In genomic region chr2:138137949-138138348, GRCh38 we compare ENCODE assay signal across 17 cellular contexts.
A peak's percentile ranks its signal among the peaks of the same experiment; 100 is the strongest.
DNase-seq lines count a peak whose midpoint lies in the region; ATAC-seq, FAIRE-seq and TF ChIP-seq lines count a peak whose summit lies in the region.
"Had no signal": no experiment of that assay in that cellular context is flagged by ENCODE, and none has a peak within 500 bp of the region (broad histone marks: within the 10 kb centered on the region; RNA-seq: fewer than 3 reads in every experiment).

No MANE protein-coding gene starts in this region.

- BruUV-seq in HepG2 (replicated peaks; lab: Mats Ljungman, UMichigan) = no TSS peak

- no peaks in the 10 kb centered on the region for H3K27me3 Mint-ChIP-seq in WTC11 (ENCODE audit: low read depth)
- H3K27me3 Mint-ChIP-seq: CD4-positive, CD25-positive, alpha-beta regulatory T cell had no signal

- H3K27me3 ChIP-seq in HepG2 (ENCODE audit: control insufficient read depth in 1 of 2, insufficient read depth in 2 of 2, low read length in 2 of 2) (no peaks in the 10 kb centered on the region), smooth muscle cell (ENCODE audit: low read depth) (no peaks in the 10 kb centered on the region), WERI-Rb-1 (ENCODE audit: insufficient read depth, low read depth, severe bottlenecking) (no peaks in the 10 kb centered on the region)
- H3K27me3 ChIP-seq: BLaER1 had no signal

- H3K36me3 Mint-ChIP-seq in WTC11 = no peaks in the 10 kb centered on the region
- H3K36me3 Mint-ChIP-seq: CD4-positive, CD25-positive, alpha-beta regulatory T cell had no signal

- no peaks in the 10 kb centered on the region for H3F3A ChIP-seq in smooth muscle cell (ENCODE audit: low read depth)

- ATAC-seq in WTC11 (no peak), HepG2 (peak; percentile 80)
- ATAC-seq: GM12878, GM23338 had no signal

- CTCF ChIA-PET in WTC11 (lab: Charles Lee) (no interaction called here), HepG2 (lab: Yijun Ruan, JAX; ENCODE audit: low intra/inter-chr PET ratio, low total read pairs) (no interaction called here)

- H3K4me2 ChIP-seq in HepG2 (ENCODE audit: low read depth, low read length) = 0 out of 2 replicates have a peak overlapping the region, but pooled peaks have one; percentile 0
- no peak overlapping the region for H3K4me2 ChIP-seq in smooth muscle cell
- H3K4me2 ChIP-seq: BLaER1, GM23338 had no signal

- H3K79me2 ChIP-seq in HepG2 (ENCODE audit: insufficient read depth, low read length) (no peaks in the 10 kb centered on the region), smooth muscle cell (ENCODE audit: low read depth) (no peaks in the 10 kb centered on the region)

- H3K36me3 ChIP-seq in HepG2 (replicated peaks in 1 of 2; ENCODE audit: control insufficient read depth in 1 of 2, insufficient read depth in 2 of 2, low read length in 2 of 2) (no peaks in the 10 kb centered on the region), smooth muscle cell (ENCODE audit: low read depth) (no peaks in the 10 kb centered on the region), WERI-Rb-1 (no peaks in the 10 kb centered on the region)
- H3K36me3 ChIP-seq: BLaER1 had no signal

- TF ChIP-seq CTCF in WTC11 (IDR thresholded peaks at IDR 0.05) (no peak), HepG2 (CRISPR knock-in tag; IDR thresholded peaks at IDR 0.05) (no peak), smooth muscle cell (IDR thresholded peaks at IDR 0.05; ENCODE audit: borderline replicate concordance, insufficient read depth, poor library complexity, severe bottlenecking) (no peak), WERI-Rb-1 (IDR thresholded peaks at IDR 0.05; ENCODE audit: low read depth, low read length) (no peak)

- peaks cover 32% of the 10 kb centered on the region for H3K4me1 Mint-ChIP-seq in WTC11
- H3K4me1 Mint-ChIP-seq: CD4-positive, CD25-positive, alpha-beta regulatory T cell had no signal

- H3K4me1 ChIP-seq in HepG2 (ENCODE audit: insufficient read depth, low read length) (peaks cover 19% of the 10 kb centered on the region), smooth muscle cell (ENCODE audit: low read depth) (no peaks in the 10 kb centered on the region)
- H3K4me1 ChIP-seq: BLaER1 had no signal

- no peaks in the 10 kb centered on the region for H3K9me3 Mint-ChIP-seq in WTC11

- in situ Hi-C loops in HepG2 (cut with HindIII; ENCODE audit: extremely low pct_ligation_motif_present, low pct_unique_long_range_greater_than_20kb) = no loop called here

- DNase-seq in CD1c-positive myeloid dendritic cell (ENCODE audit: extremely low spot score) (peak; percentile 4), WTC11 (ENCODE audit: low spot score) (no peak), erythroblast (lab: John Stamatoyannopoulos, UW) (peak; percentile 19 to 69), HepG2 (ENCODE audit: low spot score) (peak; percentile 63), smooth muscle cell (lab: John Stamatoyannopoulos, UW; ENCODE audit: unreplicated experiment) (no peak), WERI-Rb-1 (no peak)
- no peak for DNase-seq in activated naive CD4-positive, alpha-beta T cell treated with anti-CD3 and anti-CD28 coated beads, Interleukin-2, amount 50 U/mL, for 16 hours
- DNase-seq in activated T-cell treated with anti-CD3 and anti-CD28 coated beads, Interleukin-2, amount 50 U/mL, for 48 hours = no peak
- DNase-seq: Calu3; CD4-positive, CD25-positive, alpha-beta regulatory T cell; DMS 273 treated with DMSO at 0.1 percent for 48 hours; H7 had no signal

- no peak overlapping the region for H3K4me3 Mint-ChIP-seq in WTC11
- H3K4me3 Mint-ChIP-seq: CD4-positive, CD25-positive, alpha-beta regulatory T cell; GM23338 had no signal

- no peak overlapping the region for H3K27ac ChIP-seq in HepG2 (ENCODE audit: extremely low read length, insufficient read depth, low read length)
- H3K27ac ChIP-seq in smooth muscle cell (ENCODE audit: low read depth) = no peak overlapping the region
- H3K27ac ChIP-seq in WERI-Rb-1 = no peak overlapping the region
- H3K27ac ChIP-seq: 22Rv1, BLaER1 had no signal

- no peak overlapping the region for H3K4me3 ChIP-seq in HepG2 (replicated peaks in 1 of 3; ENCODE audit: insufficient read depth in 1 of 3, low read depth in 2 of 3, low read length in 3 of 3)
- H3K4me3 ChIP-seq in smooth muscle cell = no peak overlapping the region
- no peak overlapping the region for H3K4me3 ChIP-seq in WERI-Rb-1 (ENCODE audit: low read depth, low read length)
- H3K4me3 ChIP-seq: BLaER1, GM12878, GM23338 had no signal

- TF ChIP-seq EP300 in HepG2 (IDR thresholded peaks at IDR 0.05; ENCODE audit: low read depth in 2 of 2, low read length in 2 of 2) (peak in 1 of 2 experiments; percentile 60; a peak in 2 of 4 replicates), HepG2 (CRISPR knock-in tag; IDR thresholded peaks at IDR 0.05; ENCODE audit: borderline replicate concordance) (no peak)

- H3K9ac ChIP-seq in HepG2 (ENCODE audit: insufficient read depth, low read depth, low read length) (no peak overlapping the region), smooth muscle cell (ENCODE audit: low read depth) (no peak overlapping the region)
- H3K9ac ChIP-seq: BLaER1 had no signal

- H3K9me3 ChIP-seq in HepG2 (ENCODE audit: low read length) (no peaks in the 10 kb centered on the region), smooth muscle cell (replicated peaks; ENCODE audit: low read depth) (no peaks in the 10 kb centered on the region), WERI-Rb-1 (ENCODE audit: severe bottlenecking) (no peaks in the 10 kb centered on the region)
- H3K9me3 ChIP-seq: BLaER1 had no signal

- H2AFZ ChIP-seq in HepG2 (ENCODE audit: low read length) = no peak overlapping the region
- H2AFZ ChIP-seq in smooth muscle cell (ENCODE audit: low read depth) = no peak overlapping the region
- H2AFZ ChIP-seq: GM23338 had no signal

- no peaks in the 10 kb centered on the region for H4K20me1 ChIP-seq in HepG2 (ENCODE audit: insufficient read depth, low read length)
- H4K20me1 ChIP-seq in smooth muscle cell (ENCODE audit: low read depth) = no peaks in the 10 kb centered on the region
- H4K20me1 ChIP-seq: BLaER1 had no signal

- TF ChIP-seq RAD21 in HepG2 (CRISPR knock-in tag; IDR thresholded peaks at IDR 0.05) = no peak

- no peak for FAIRE-seq in HepG2 (lab: Jason Lieb, UNC)
- FAIRE-seq: GM12878, GM18507 had no signal

- intact Hi-C loops in HepG2 (cut with micrococcal nuclease; ENCODE audit: unreplicated experiment) = loop anchor here (2.0 kb wide), 1 partner anchor 27 kb away; no protein-coding TSS in a partner anchor

- TF ChIP-seq POLR2A in erythroblast (IDR thresholded peaks at IDR 0.05; ENCODE audit: low read length) = no peak
- no peak for TF ChIP-seq POLR2A in HepG2 (IDR thresholded peaks at IDR 0.05; ENCODE audit: insufficient read depth in 1 of 2, low read depth in 2 of 2, low read length in 2 of 2)

- peak overlapping the region; percentile 22; the same call in 1 of the 2 replicates for H3K27ac Mint-ChIP-seq in WTC11
- H3K27ac Mint-ChIP-seq: CD4-positive, CD25-positive, alpha-beta regulatory T cell; GM23338 had no signal

- POLR2A ChIA-PET in WTC11 (lab: Charles Lee) (no interaction called here), HepG2 (lab: Yijun Ruan, JAX) (no interaction called here)

TF ChIP-seq in WTC11, 78 proteins besides CTCF, POLR2A, EP300 and RAD21:
- TF ChIP-seq GABPB1 (CRISPR knock-in tag; IDR thresholded peaks at IDR 0.05) (peak; percentile 95), TCF7 (CRISPR knock-in tag; IDR thresholded peaks at IDR 0.05; ENCODE audit: low read depth) (no peak), AR (CRISPR knock-in tag; IDR thresholded peaks at IDR 0.05) (no peak)

TF ChIP-seq in HepG2, 621 proteins besides CTCF, POLR2A, EP300 and RAD21 (continues in another document):
- TF ChIP-seq FLYWCH1 (CRISPR knock-in tag; IDR thresholded peaks at IDR 0.05) (no peak), RARG (CRISPR knock-in tag; IDR thresholded peaks at IDR 0.05; ENCODE audit: low read depth) (no peak), POGZ (CRISPR knock-in tag; IDR thresholded peaks at IDR 0.05) (0 out of 2 replicates have a peak, but pooled peaks have one; percentile 29), ZSCAN20 (CRISPR knock-in tag; IDR thresholded peaks at IDR 0.05; ENCODE audit: borderline replicate concordance) (no peak), ZKSCAN8 (CRISPR knock-in tag; IDR thresholded peaks at IDR 0.05; ENCODE audit: borderline replicate concordance) (no peak), MLLT10 (CRISPR knock-in tag; IDR thresholded peaks at IDR 0.05) (no peak), ARID3A (IDR thresholded peaks at IDR 0.05; ENCODE audit: low read depth, low read length) (peak; percentile 70), SIN3A (IDR thresholded peaks at IDR 0.05; ENCODE audit: borderline replicate concordance, low read depth, low read length) (no peak), SCMH1 (CRISPR knock-in tag; IDR thresholded peaks at IDR 0.05; ENCODE audit: borderline replicate concordance) (no peak), MIER3 (CRISPR knock-in tag; IDR thresholded peaks at IDR 0.05; ENCODE audit: borderline replicate concordance) (peak; percentile 32; the same call in 1 of the 2 replicates), DNMT1 (CRISPR knock-in tag; IDR thresholded peaks at IDR 0.05) (no peak), ZNF615 (CRISPR knock-in tag; IDR thresholded peaks at IDR 0.05; ENCODE audit: borderline replicate concordance) (no peak)
- TF ChIP-seq, protein P1, sequence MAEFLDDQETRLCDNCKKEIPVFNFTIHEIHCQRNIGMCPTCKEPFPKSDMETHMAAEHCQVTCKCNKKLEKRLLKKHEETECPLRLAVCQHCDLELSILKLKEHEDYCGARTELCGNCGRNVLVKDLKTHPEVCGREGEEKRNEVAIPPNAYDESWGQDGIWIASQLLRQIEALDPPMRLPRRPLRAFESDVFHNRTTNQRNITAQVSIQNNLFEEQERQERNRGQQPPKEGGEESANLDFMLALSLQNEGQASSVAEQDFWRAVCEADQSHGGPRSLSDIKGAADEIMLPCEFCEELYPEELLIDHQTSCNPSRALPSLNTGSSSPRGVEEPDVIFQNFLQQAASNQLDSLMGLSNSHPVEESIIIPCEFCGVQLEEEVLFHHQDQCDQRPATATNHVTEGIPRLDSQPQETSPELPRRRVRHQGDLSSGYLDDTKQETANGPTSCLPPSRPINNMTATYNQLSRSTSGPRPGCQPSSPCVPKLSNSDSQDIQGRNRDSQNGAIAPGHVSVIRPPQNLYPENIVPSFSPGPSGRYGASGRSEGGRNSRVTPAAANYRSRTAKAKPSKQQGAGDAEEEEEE (CRISPR knock-in tag; IDR thresholded peaks at IDR 0.05; ENCODE audit: borderline replicate concordance) = no peak

Comparison
In these comparisons a context has a peak if more than half of its experiments do, and no peak if none do; other contexts are left out.
1. DNase-seq: peak in CD1c-positive myeloid dendritic cell (single experiment), erythroblast (2 of 2) and HepG2 (single experiment); none in WTC11 (single experiment), activated naive CD4-positive, alpha-beta T cell treated with anti-CD3 and anti-CD28 coated beads, Interleukin-2, amount 50 U/mL, for 16 hours (single experiment), smooth muscle cell (single experiment), activated T-cell treated with anti-CD3 and anti-CD28 coated beads, Interleukin-2, amount 50 U/mL, for 48 hours (0 of 2) and WERI-Rb-1 (single experiment).